In the genomic region with DNA sequence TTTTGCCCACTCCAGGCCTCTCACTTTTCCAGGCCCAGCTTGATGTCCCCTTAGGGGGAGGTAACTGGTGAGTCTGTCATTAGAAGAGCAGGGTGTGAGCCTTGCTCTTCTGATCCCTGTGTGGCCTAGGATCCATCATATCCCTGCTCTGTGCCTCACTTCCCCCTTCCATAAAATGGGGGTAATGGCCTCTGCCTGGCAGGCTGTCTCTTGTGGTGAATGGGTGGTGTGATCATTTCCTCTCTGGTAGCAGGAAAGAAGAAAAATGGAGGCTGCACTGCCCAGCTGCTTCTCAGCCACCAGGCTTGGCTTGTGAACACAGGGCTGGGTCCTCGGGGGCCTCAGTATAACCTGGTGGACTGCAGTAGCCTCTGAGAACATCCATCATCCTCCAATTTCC, we compare ENCODE assay signal across 11 cellular contexts. TPM values are rescaled to one million over a fixed set of nuclear protein-coding genes. Genes with fewer than 3 reads are reported as not detected.
DNase-seq lines count a peak whose midpoint lies in the region; ATAC-seq and TF ChIP-seq lines count a peak whose summit lies in the region.
"Had no signal": no experiment of that assay in that cellular context is flagged by ENCODE, and none has a peak within 500 bp of the region (broad histone marks: within the 10 kb centered on the region; RNA-seq: fewer than 3 reads in every experiment).

No MANE protein-coding gene starts in this region.

- peak overlapping the region; percentile 61 for H3K27ac ChIP-seq in A673 (ENCODE audit: low read depth, low read length, poor library complexity, severe bottlenecking)
- H3K27ac ChIP-seq in coronary artery, result peak overlapping the region; percentile 96 to 99

- H3K9me3 Mint-ChIP-seq in neural crest cell, result no peaks in the 10 kb centered on the region
- H3K9me3 Mint-ChIP-seq: CD8-positive, alpha-beta memory T cell had no signal

- no peaks in the 10 kb centered on the region for H3K27me3 Mint-ChIP-seq in neural crest cell (ENCODE audit: low read depth)

- H3K4me1 Mint-ChIP-seq in neural crest cell, result peaks cover 60% of the 10 kb centered on the region

- ATAC-seq in GM21390 (IDR thresholded peaks at IDR 0.05; ENCODE audit: unreplicated experiment) (no peak), HG03108 (IDR thresholded peaks at IDR 0.05; ENCODE audit: unreplicated experiment) (no peak)

- intact Hi-C loops in A673 (cut with micrococcal nuclease; ENCODE audit: unreplicated experiment), result no loop called here

- CTCF ChIA-PET in A673 (lab: Charles Lee), result interaction anchor here (1.7 kb wide), 1 partner anchor 22 kb away, joined by 4 read pairs; no protein-coding TSS in a partner anchor

- no peaks in the 10 kb centered on the region for H3K27me3 ChIP-seq in A673 (replicated peaks; ENCODE audit: insufficient read depth, low read depth, low read length, poor library complexity)

- POLR2A ChIA-PET in A673 (lab: Charles Lee; ENCODE audit: low non-redundant PET), result no interaction called here

- no peaks in the 10 kb centered on the region for H3K9me3 ChIP-seq in A673 (ENCODE audit: low read depth, low read length, poor library complexity, severe bottlenecking)

- DNase-seq in A673 (ENCODE audit: low spot score), result no peak
- peak; percentile 42 for DNase-seq in KBM-7
- DNase-seq in coronary artery (ENCODE audit: low spot score), result no peak
- no peak for DNase-seq in neural crest cell (ENCODE audit: low read depth, low spot score)
- DNase-seq in hypothalamus (lab: John Stamatoyannopoulos, UW), result no peak
- DNase-seq in NCI-H1092 treated with DMSO at 0.1 percent for 48 hours (lab: John Stamatoyannopoulos, UW), result no peak
- DNase-seq: activated CD4-positive, alpha-beta T cell treated with anti-CD3 and anti-CD28 coated beads for 1 hour; CD8-positive, alpha-beta memory T cell had no signal

- in situ Hi-C loops in KBM-7 (cut with MboI; ENCODE audit: low pct_unique_long_range_greater_than_20kb, low sequenced_read_pairs), result no loop called here

- BruUV-seq in A673 (replicated peaks; lab: Mats Ljungman, UMichigan), result no TSS peak

- no peak overlapping the region for H3K4me3 ChIP-seq in A673 (ENCODE audit: low read depth, low read length, poor library complexity, severe bottlenecking)
- H3K4me3 ChIP-seq in coronary artery, result peak overlapping the region; percentile 85

- no peak for TF ChIP-seq CTCF in A673 (conservative IDR thresholded peaks at IDR 0.05; ENCODE audit: low read depth, low read length)
- no peak for TF ChIP-seq CTCF in coronary artery (IDR thresholded peaks at IDR 0.05)
- TF ChIP-seq CTCF in neural crest cell (conservative IDR thresholded peaks at IDR 0.05), result no peak

- H3K4me1 ChIP-seq in A673 (ENCODE audit: insufficient read depth, low read length, poor library complexity, severe bottlenecking), result peaks cover 70% of the 10 kb centered on the region

- H3K36me3 ChIP-seq in A673 (ENCODE audit: insufficient read depth, low read length, poor library complexity, severe bottlenecking), result no peaks in the 10 kb centered on the region

- H3K4me3 Mint-ChIP-seq in neural crest cell, result peak overlapping the region; percentile 78

- no peak overlapping the region for H3K27ac Mint-ChIP-seq in neural crest cell (ENCODE audit: unreplicated experiment)
- H3K27ac Mint-ChIP-seq: CD8-positive, alpha-beta memory T cell had no signal

- peaks cover 3% of the 10 kb centered on the region for H3K36me3 Mint-ChIP-seq in neural crest cell (ENCODE audit: low read depth)

RNA-seq across cellular contexts. Expression of a gene that starts 5.6 kb away (rescaled TPM):
- 24.0 and 32.0 TPM in 2 replicates for total RNA-seq in A673 (2021)
- total RNA-seq in neural crest cell, result 51.3 and 55.7 TPM in 2 replicates
- total RNA-seq: CD8-positive, alpha-beta memory T cell had no signal

RNA-seq across cellular contexts. Expression of a gene that starts 41.5 kb away (rescaled TPM):
- total RNA-seq in A673 (2021) (0.43 TPM in 1 of 2 replicates, not detected in the other), neural crest cell (not detected in 2 replicates)
- total RNA-seq: NCI-H460 had no signal
